In the genomic region with DNA sequence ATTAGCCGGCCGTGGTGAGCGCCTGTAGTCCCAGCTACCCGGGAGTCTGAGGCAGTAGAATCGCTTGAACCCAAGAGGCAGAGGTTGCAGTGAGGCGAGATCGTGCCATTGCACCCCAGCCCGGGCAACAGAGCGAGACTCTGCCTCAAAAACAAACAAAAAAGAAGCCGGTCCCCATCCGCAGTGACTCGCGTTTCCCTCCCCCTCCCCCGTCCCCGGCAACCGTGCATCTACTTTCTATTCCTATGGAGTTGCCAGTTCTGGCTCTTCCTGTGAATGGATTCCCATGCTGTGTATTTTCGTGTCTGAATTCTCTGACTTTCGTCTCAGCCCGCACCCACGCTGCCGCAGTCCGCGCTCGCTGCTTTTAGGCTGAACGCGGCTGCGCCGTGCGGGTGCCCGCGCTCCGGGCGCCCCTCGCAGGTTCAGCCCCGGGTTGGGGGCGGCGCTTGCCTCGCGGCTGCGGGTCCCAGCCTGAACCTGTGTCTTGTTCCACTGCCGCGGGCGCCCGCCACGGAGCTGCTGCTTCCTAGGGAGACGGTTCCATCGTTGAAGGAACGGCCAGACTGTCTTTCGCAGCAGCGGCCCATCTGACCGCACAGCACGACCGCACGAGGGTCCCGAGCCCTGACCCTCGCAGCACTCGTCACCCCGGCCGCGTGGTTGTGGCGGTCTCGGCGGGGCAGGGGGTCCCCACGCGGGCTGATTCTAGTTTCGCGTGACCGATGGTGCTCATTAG, we compare ENCODE assay signal across 8 cellular contexts. TPM values are rescaled to one million over a fixed set of nuclear protein-coding genes. Genes with fewer than 3 reads are reported as not detected.
DNase-seq lines count a peak whose midpoint lies in the region; ATAC-seq and TF ChIP-seq lines count a peak whose summit lies in the region.

No MANE protein-coding gene starts in this region.

- POLR2A ChIA-PET in activated naive CD8-positive, alpha-beta T cell treated with anti-CD3 and anti-CD28 coated beads, Interleukin-2, amount 10 ng/mL, durations not matched to agents 7 days and 5 days (lab: Charles Lee): interaction anchor here (0.6 to 5.0 kb wide), 23 partner anchors 9 to 388 kb away, joined by 3 to 59 read pairs (median 5); partner anchors contain the start of genes CABLES2, OGFR and SLCO4A1

- peaks cover 0 to 34% of the 10 kb centered on the region in 2 donors for H3K4me1 ChIP-seq in right atrium auricular region

- no peak for TF ChIP-seq CTCF in right atrium auricular region (IDR thresholded peaks at IDR 0.05)

- no peaks in the 10 kb centered on the region for H3K9me3 ChIP-seq in right atrium auricular region

- H3K4me1 Mint-ChIP-seq in activated naive CD8-positive, alpha-beta T cell treated with anti-CD3 and anti-CD28 coated beads, Interleukin-2, amount 10 ng/mL, durations not matched to agents 7 days and 5 days: peaks cover 15% of the 10 kb centered on the region

- peak overlapping the region; percentile 88 for H3K4me3 Mint-ChIP-seq in activated naive CD8-positive, alpha-beta T cell treated with anti-CD3 and anti-CD28 coated beads, Interleukin-2, amount 10 ng/mL, durations not matched to agents 7 days and 5 days

- H3K27ac Mint-ChIP-seq in activated naive CD8-positive, alpha-beta T cell treated with anti-CD3 and anti-CD28 coated beads, Interleukin-2, amount 10 ng/mL, durations not matched to agents 7 days and 5 days: peak overlapping the region; percentile 97

- ATAC-seq in SK-N-SH treated with all-trans-retinoic acid at 6 μM for 48 hours: peak; percentile 42
- ATAC-seq in activated naive CD8-positive, alpha-beta T cell treated with anti-CD3 and anti-CD28 coated beads, Interleukin-2, amount 10 ng/mL, durations not matched to agents 7 days and 5 days (ENCODE audit: low read depth): peak; percentile 20
- no peak for ATAC-seq in sciatic nerve
- ATAC-seq in HG03139 (IDR thresholded peaks at IDR 0.05; ENCODE audit: unreplicated experiment): no peak

- H3K27me3 ChIP-seq in right atrium auricular region: no peaks in the 10 kb centered on the region

- DNase-seq in DMS53 (lab: John Stamatoyannopoulos, UW) (peak; percentile 88), Kasumi-1 (lab: John Stamatoyannopoulos, UW) (peak; percentile 35 to 51), right atrium auricular region (ENCODE audit: low spot score) (no peak), sciatic nerve (ENCODE audit: low spot score) (peak; percentile 79), kidney glomerular epithelial cell (lab: John Stamatoyannopoulos, UW) (no peak)
- DNase-seq in activated naive CD8-positive, alpha-beta T cell treated with anti-CD3 and anti-CD28 coated beads, Interleukin-2, amount 10 ng/mL, durations not matched to agents 7 days and 5 days: peak; percentile 83

- H3K36me3 Mint-ChIP-seq in activated naive CD8-positive, alpha-beta T cell treated with anti-CD3 and anti-CD28 coated beads, Interleukin-2, amount 10 ng/mL, durations not matched to agents 7 days and 5 days: peaks cover 10% of the 10 kb centered on the region

- H3K36me3 ChIP-seq in right atrium auricular region: peaks cover 15% of the 10 kb centered on the region

- peak overlapping the region; percentile 88 to 93 for H3K27ac ChIP-seq in right atrium auricular region

- H3K4me3 ChIP-seq in right atrium auricular region: peak overlapping the region; percentile 57 to 72

- H3K27me3 Mint-ChIP-seq in activated naive CD8-positive, alpha-beta T cell treated with anti-CD3 and anti-CD28 coated beads, Interleukin-2, amount 10 ng/mL, durations not matched to agents 7 days and 5 days: no peaks in the 10 kb centered on the region

- H3K9me3 Mint-ChIP-seq in activated naive CD8-positive, alpha-beta T cell treated with anti-CD3 and anti-CD28 coated beads, Interleukin-2, amount 10 ng/mL, durations not matched to agents 7 days and 5 days: no peaks in the 10 kb centered on the region

- intact Hi-C loops in sciatic nerve (cut with DNase I): no loop called here

TF ChIP-seq in SK-N-SH treated with all-trans-retinoic acid at 6 μM for 48 hours, 23 proteins besides CTCF, POLR2A, EP300 and RAD21:
- no peak for TF ChIP-seq ISL1 (CRISPR knock-in tag; IDR thresholded peaks at IDR 0.05)
- no peak for TF ChIP-seq ARNTL (CRISPR knock-in tag; IDR thresholded peaks at IDR 0.05; ENCODE audit: borderline replicate concordance, low read depth)
- TF ChIP-seq, protein P1, sequence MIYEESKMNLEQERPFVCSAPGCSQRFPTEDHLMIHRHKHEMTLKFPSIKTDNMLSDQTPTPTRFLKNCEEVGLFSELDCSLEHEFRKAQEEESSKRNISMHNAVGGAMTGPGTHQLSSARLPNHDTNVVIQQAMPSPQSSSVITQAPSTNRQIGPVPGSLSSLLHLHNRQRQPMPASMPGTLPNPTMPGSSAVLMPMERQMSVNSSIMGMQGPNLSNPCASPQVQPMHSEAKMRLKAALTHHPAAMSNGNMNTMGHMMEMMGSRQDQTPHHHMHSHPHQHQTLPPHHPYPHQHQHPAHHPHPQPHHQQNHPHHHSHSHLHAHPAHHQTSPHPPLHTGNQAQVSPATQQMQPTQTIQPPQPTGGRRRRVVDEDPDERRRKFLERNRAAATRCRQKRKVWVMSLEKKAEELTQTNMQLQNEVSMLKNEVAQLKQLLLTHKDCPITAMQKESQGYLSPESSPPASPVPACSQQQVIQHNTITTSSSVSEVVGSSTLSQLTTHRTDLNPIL (CRISPR knock-in tag; IDR thresholded peaks at IDR 0.05; ENCODE audit: low read depth): no peak
- TF ChIP-seq ZNF8 (CRISPR knock-in tag; IDR thresholded peaks at IDR 0.05): no peak
- TF ChIP-seq ZFP30 (CRISPR knock-in tag; IDR thresholded peaks at IDR 0.05): no peak
- no peak for TF ChIP-seq CSDC2 (CRISPR knock-in tag; IDR thresholded peaks at IDR 0.05)
- TF ChIP-seq ESRRG (CRISPR knock-in tag; IDR thresholded peaks at IDR 0.05): no peak
- TF ChIP-seq TCF4 (CRISPR knock-in tag; IDR thresholded peaks at IDR 0.05; ENCODE audit: borderline replicate concordance): no peak
- no peak for TF ChIP-seq GLIS3 (CRISPR knock-in tag; IDR thresholded peaks at IDR 0.05)
- no peak for TF ChIP-seq SNAI2 (CRISPR knock-in tag; IDR thresholded peaks at IDR 0.05)

RNA-seq across cellular contexts. Expression of gene MRGBP, which starts 1.1 kb away (rescaled TPM):
- 10 to 100 TPM; 17.9 to 18.9 TPM for total RNA-seq in activated naive CD8-positive, alpha-beta T cell treated with anti-CD3 and anti-CD28 coated beads, Interleukin-2, amount 10 ng/mL, durations not matched to agents 7 days and 5 days
- total RNA-seq in right atrium auricular region: 10 to 100 TPM in 1 of 2 donors, 1 to 10 TPM in 1; 8.4 to 11.1 TPM
- 10.4 TPM for total RNA-seq in sciatic nerve

RNA-seq across cellular contexts. Expression of gene OGFR, which starts 9.4 kb away (rescaled TPM):
- 10 to 100 TPM; 80.8 to 81.1 TPM for total RNA-seq in activated naive CD8-positive, alpha-beta T cell treated with anti-CD3 and anti-CD28 coated beads, Interleukin-2, amount 10 ng/mL, durations not matched to agents 7 days and 5 days
- 10 to 100 TPM; 17.3 to 31.2 TPM for total RNA-seq in right atrium auricular region
- 52.7 TPM for total RNA-seq in sciatic nerve

RNA-seq across cellular contexts. Expression of gene COL9A3, which starts 21.7 kb away (rescaled TPM):
- total RNA-seq in activated naive CD8-positive, alpha-beta T cell treated with anti-CD3 and anti-CD28 coated beads, Interleukin-2, amount 10 ng/mL, durations not matched to agents 7 days and 5 days: under 1 TPM; 0.42 to 0.82 TPM
- 1 to 10 TPM; 4.2 to 5.7 TPM for total RNA-seq in right atrium auricular region
- 69.6 TPM for total RNA-seq in sciatic nerve

Comparison
In these comparisons a context has a peak if more than half of its experiments do, and no peak if none do; other contexts are left out.
1. DNase-seq: peak in DMS53 (single experiment), Kasumi-1 (2 of 2), activated naive CD8-positive, alpha-beta T cell treated with anti-CD3 and anti-CD28 coated beads, Interleukin-2, amount 10 ng/mL, durations not matched to agents 7 days and 5 days (single experiment) and sciatic nerve (single experiment); none in right atrium auricular region (single experiment) and kidney glomerular epithelial cell (single experiment).
2. ATAC-seq: peak in SK-N-SH treated with all-trans-retinoic acid at 6 μM for 48 hours (single experiment) and activated naive CD8-positive, alpha-beta T cell treated with anti-CD3 and anti-CD28 coated beads, Interleukin-2, amount 10 ng/mL, durations not matched to agents 7 days and 5 days (single experiment); none in sciatic nerve (single experiment) and HG03139 (single experiment).
3. RNA of gene COL9A3, which starts 21.7 kb away (total RNA-seq): 69.6 TPM in sciatic nerve (single experiment); 4.2 to 5.7 TPM in right atrium auricular region and 0.42 to 0.82 TPM in activated naive CD8-positive, alpha-beta T cell treated with anti-CD3 and anti-CD28 coated beads, Interleukin-2, amount 10 ng/mL, durations not matched to agents 7 days and 5 days; every median in the first group is over 10 times any median in the second.